In the genomic region with DNA sequence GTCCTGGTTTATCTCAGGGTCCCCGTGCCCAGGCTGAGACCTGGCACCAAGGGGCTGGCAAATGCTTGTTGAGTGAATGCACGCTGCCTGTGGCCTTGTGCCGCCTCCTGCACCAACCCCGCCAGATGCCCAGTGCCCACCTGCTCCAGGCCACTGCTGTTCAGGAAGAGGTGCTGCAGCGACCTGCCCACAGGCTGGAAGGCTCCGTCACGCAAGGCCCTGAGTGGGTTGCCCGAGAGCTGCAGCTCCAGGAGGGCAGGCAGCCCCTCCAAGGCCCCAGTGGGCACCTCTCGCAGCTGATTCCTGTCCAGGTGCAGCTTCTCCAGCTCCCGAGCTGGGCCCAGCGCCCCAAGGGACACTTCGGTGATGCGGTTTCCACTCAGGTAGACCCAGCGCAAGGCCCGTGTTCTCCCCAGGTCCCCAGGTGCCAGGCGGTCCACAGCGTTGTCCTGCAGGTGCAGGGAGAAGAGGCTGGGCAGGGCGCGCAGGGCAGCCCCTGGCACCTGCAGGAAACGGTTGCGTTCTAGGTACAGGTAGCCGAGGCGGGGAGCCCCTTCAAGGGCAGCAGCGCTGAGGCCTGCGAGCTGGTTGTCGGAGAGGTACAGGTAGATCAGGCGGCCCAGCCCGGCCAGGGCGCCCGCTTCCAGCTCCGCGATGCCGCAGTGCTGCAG, we compare ENCODE assay signal across 1 cellular context.
TF ChIP-seq lines count a peak whose summit lies in the region.

No MANE protein-coding gene starts in this region.

TF ChIP-seq in endothelial cell of umbilical vein, 7 proteins besides CTCF, POLR2A, EP300 and RAD21:
- TF ChIP-seq EZH2 (IDR thresholded peaks at IDR 0.05; ENCODE audit: borderline replicate concordance, low read depth, low read length, severe bottlenecking): no peak
- TF ChIP-seq POLR2AphosphoS5 (IDR thresholded peaks at IDR 0.05; ENCODE audit: insufficient read depth, low read depth, low read length): no peak
- no peak for TF ChIP-seq FOS (IDR thresholded peaks at IDR 0.05; ENCODE audit: borderline replicate concordance, insufficient read depth, low read length)
- TF ChIP-seq MAX (IDR thresholded peaks at IDR 0.05; ENCODE audit: insufficient read depth, insufficient read length): no peak
- no peak for TF ChIP-seq GATA2 (IDR thresholded peaks at IDR 0.05; ENCODE audit: insufficient read depth, insufficient read length, low read depth, low read length)
- TF ChIP-seq MYC (IDR thresholded peaks at IDR 0.05; ENCODE audit: low read depth, low read length): no peak
- TF ChIP-seq JUN (IDR thresholded peaks at IDR 0.05; ENCODE audit: borderline replicate concordance, insufficient read depth, insufficient read length, low read depth): no peak
TF ChIP-seq in endothelial cell of umbilical vein: peak in this region for 0.
